ENCODE assay signal across 8 cellular contexts in the genomic region with DNA sequence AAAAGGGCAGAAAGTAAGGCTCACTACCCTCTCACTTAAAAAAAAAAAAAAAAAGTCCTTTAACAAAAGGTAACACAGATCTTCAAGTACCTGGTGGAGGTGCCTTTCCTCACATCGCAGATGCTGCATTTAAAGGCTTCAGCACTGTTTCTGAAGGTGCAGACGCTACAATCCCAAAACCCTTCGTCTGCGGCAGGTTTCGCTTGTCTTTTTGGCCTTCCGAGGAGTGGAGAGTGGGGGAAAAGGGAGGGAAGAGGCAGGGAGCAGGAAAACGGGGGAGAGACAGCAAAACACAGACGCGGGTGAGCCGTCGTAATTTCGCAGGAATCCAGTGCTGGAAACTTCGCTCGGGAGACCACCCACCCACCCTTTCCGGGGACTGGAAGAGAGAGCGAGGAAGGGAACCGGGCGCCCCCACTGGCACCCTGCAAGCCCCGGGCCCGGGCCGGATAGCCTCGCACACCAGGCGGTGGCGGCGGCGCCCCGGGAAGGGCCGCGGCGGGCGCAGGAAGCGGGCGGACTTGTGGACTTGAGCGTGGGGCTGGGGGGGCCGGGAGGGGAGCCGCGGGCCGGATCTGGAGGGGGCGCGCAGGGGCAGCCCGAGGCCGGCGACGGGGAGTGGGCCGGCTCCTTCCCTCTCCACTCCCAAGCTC. TPM values are rescaled to one million over a fixed set of nuclear protein-coding genes. Genes with fewer than 3 reads are reported as not detected.
A peak's percentile ranks its signal among the peaks of the same experiment; 100 is the strongest.
DNase-seq lines count a peak whose midpoint lies in the region; ATAC-seq, FAIRE-seq and TF ChIP-seq lines count a peak whose summit lies in the region.

Gene RYBP, minus strand, starts transcription at position 216 of the 653 bp plus-strand sequence.

- in situ Hi-C loops in GM12878 (cut with MboI) = no loop called here

- H3K27ac ChIP-seq in Peyer's patch = peak within 1 kb of the TSS; percentile 81 to 96 (median 87)
- H3K27ac ChIP-seq in GM12878 (ENCODE audit: control insufficient read depth, insufficient read depth) = peak within 1 kb of the TSS; percentile 67
- peak within 1 kb of the TSS; percentile 81 for H3K27ac ChIP-seq in skeletal muscle tissue (ENCODE audit: low read depth, low read length)

- CTCF ChIA-PET in GM12878 (lab: Yijun Ruan, JAX) = interaction anchor here (0.9 to 1.2 kb wide), 2 partner anchors 77 to 496 kb away, joined by 3 read pairs; no protein-coding TSS in a partner anchor

- no peaks in the 10 kb centered on the region for H3K27me3 ChIP-seq in Peyer's patch
- no peaks in the 10 kb centered on the region for H3K27me3 ChIP-seq in GM12878 (replicated peaks in 1 of 2; ENCODE audit: control insufficient read depth in 2 of 2, insufficient read depth in 2 of 2, low read length in 1 of 2)
- peaks cover 0 to 3% (median 0%) of the 10 kb centered on the region in 3 donors for H3K27me3 ChIP-seq in skeletal muscle tissue (ENCODE audit: control insufficient read depth in 3 of 3, insufficient read depth in 3 of 3, low read length in 3 of 3)

- H3K4me1 ChIP-seq in Peyer's patch = peaks cover 0 to 22% (median 0%) of the 10 kb centered on the region in 4 donors
- H3K4me1 ChIP-seq in GM12878 (ENCODE audit: control insufficient read depth, insufficient read depth, low read length) = peaks cover 6% of the 10 kb centered on the region; the same call in 1 of the 2 replicates
- H3K4me1 ChIP-seq in skeletal muscle tissue (ENCODE audit: control insufficient read depth in 3 of 3, insufficient read depth in 3 of 3, low read length in 3 of 3) = peaks cover 4 to 9% (median 7%) of the 10 kb centered on the region in 3 donors

- no peaks in the 10 kb centered on the region; the same call in 1 of the 2 replicates for H4K20me1 ChIP-seq in GM12878 (ENCODE audit: control insufficient read depth, insufficient read depth)

- no TSS peak for BruUV-seq in GM12878 (replicated peaks; lab: Mats Ljungman, UMichigan)

- H3K4me3 ChIP-seq in Peyer's patch (peak within 1 kb of the TSS; percentile 79 to 92 (median 81)), GM12878 (peak within 1 kb of the TSS; percentile 95), skeletal muscle tissue (ENCODE audit: low read length in 3 of 3) (peak within 1 kb of the TSS; percentile 75 to 95 (median 83))

- peak; percentile 17 for DNase-seq in stimulated activated CD4-positive, alpha-beta T cell treated with anti-CD3 and anti-CD28 coated beads, Interleukin-2, amount 100 ng/mL, for 4 hours (ENCODE audit: low read depth)
- no peak for DNase-seq in stimulated activated CD4-positive, alpha-beta T cell treated with anti-CD3 and anti-CD28 coated beads, Interleukin-15, amount 100 ng/mL, for 24 hours
- peak in 1 of 3 donors; percentile 20 for DNase-seq in Peyer's patch
- no peak for DNase-seq in GM12878 (ENCODE audit: low read depth, low spot score)
- peak; percentile 32 for DNase-seq in iPS-NIHi11 (ENCODE audit: low spot score)
- no peak for DNase-seq in DMS153 (lab: John Stamatoyannopoulos, UW)

- peak within 1 kb of the TSS; percentile 59 for H2AFZ ChIP-seq in GM12878 (ENCODE audit: control insufficient read depth, low read depth, low read length)

- H3K79me2 ChIP-seq in GM12878 (ENCODE audit: control insufficient read depth, insufficient read depth, low read length) = peaks cover 50% of the 10 kb centered on the region

- SMC1A ChIA-PET in GM12878 (lab: Charles Lee; ENCODE audit: uncharacterized antibody, unreplicated experiment) = interaction anchor here (0.9 to 1.0 kb wide), 2 partner anchors 18 to 72 kb away, joined by 3 read pairs; no protein-coding TSS in a partner anchor

- POLR2A ChIA-PET in GM12878 (lab: Charles Lee) = interaction anchor here (0.6 to 1.5 kb wide), 2 partner anchors 26 to 372 kb away, joined by 3 read pairs; no protein-coding TSS in a partner anchor

- WGBS in GM12878 (ENCODE audit: insufficient coverage, insufficient replicate concordance, low lambda C conversion rate, missing lambda C conversion rate) = under 1% methylated on average over 29 of the region's 45 CpGs

- TF ChIP-seq RAD21 in GM12878 (IDR thresholded peaks at IDR 0.05; ENCODE audit: insufficient read depth, low read depth, low read length) = peak; percentile 25; the same call in 1 of the 2 replicates

- peak; percentile 25 for ATAC-seq in HG02973 (IDR thresholded peaks at IDR 0.05; ENCODE audit: unreplicated experiment)
- peak; percentile 63 for ATAC-seq in GM12878

- RAD21 ChIA-PET in GM12878 (lab: Charles Lee; ENCODE audit: unreplicated experiment) = interaction anchor here (0.6 to 1.0 kb wide), 2 partner anchors 71 to 89 kb away, joined by 3 read pairs; no protein-coding TSS in a partner anchor

- peak within 1 kb of the TSS; percentile 82 for H3K4me2 ChIP-seq in GM12878 (ENCODE audit: control insufficient read depth, insufficient read depth)

- no peak for FAIRE-seq in GM12878 (lab: Jason Lieb, UNC)

- H3K36me3 ChIP-seq in Peyer's patch (no peaks in the 10 kb centered on the region), GM12878 (ENCODE audit: control insufficient read depth in 2 of 2, insufficient read depth in 2 of 2, low read length in 1 of 2) (no peaks in the 10 kb centered on the region), skeletal muscle tissue (ENCODE audit: control insufficient read depth in 3 of 3, insufficient read depth in 3 of 3, low read length in 3 of 3) (no peaks in the 10 kb centered on the region)

- no peak for TF ChIP-seq EP300 in GM12878 (IDR thresholded peaks at IDR 0.05; ENCODE audit: borderline replicate concordance in 1 of 2, control insufficient read depth in 1 of 2, low read depth in 2 of 2, low read length in 2 of 2)

- TF ChIP-seq POLR2A in Peyer's patch (IDR thresholded peaks at IDR 0.05) (peak in 1 of 2 donors; percentile 13), GM12878 (IDR thresholded peaks at IDR 0.05; ENCODE audit: low read depth, low read length) (peak; percentile 74)

- H3K9ac ChIP-seq in GM12878 (ENCODE audit: control insufficient read depth, insufficient read depth, low read length) (peak within 1 kb of the TSS; percentile 84), skeletal muscle tissue (ENCODE audit: low read depth in 1 of 3, low read length in 3 of 3) (peak within 1 kb of the TSS; percentile 92 to 93 (median 93))

- intact Hi-C loops in GM12878 (cut with micrococcal nuclease; ENCODE audit: unreplicated experiment) = loop anchor here (1.0 to 10.0 kb wide), 5 partner anchors 19 to 572 kb away; no protein-coding TSS in a partner anchor

- H3K9me3 ChIP-seq in Peyer's patch (no peaks in the 10 kb centered on the region), GM12878 (replicated peaks; ENCODE audit: control insufficient read depth, insufficient read depth, low read length) (no peaks in the 10 kb centered on the region), skeletal muscle tissue (ENCODE audit: control insufficient read depth in 3 of 3, low read length in 3 of 3) (no peaks in the 10 kb centered on the region)

- TF ChIP-seq CTCF in Peyer's patch (IDR thresholded peaks at IDR 0.05) = peak in 3 of 6 experiments; percentile 13 to 21 (median 16)
- no peak; a peak in 2 of 6 replicates for TF ChIP-seq CTCF in GM12878 (IDR thresholded peaks at IDR 0.05 in 2 of 3, conservative IDR thresholded peaks at IDR 0.05 in 1 of 3; ENCODE audit: control insufficient read depth in 2 of 3, extremely low read depth in 1 of 3, insufficient read depth in 1 of 3, low read depth in 3 of 3, low read length in 3 of 3)

TF ChIP-seq in GM12878, 131 proteins besides CTCF, POLR2A, EP300 and RAD21 (continues in another document):
- peak; percentile 35 for TF ChIP-seq IKZF1 (conservative IDR thresholded peaks at IDR 0.05)
- peak; percentile 57; the same call in 1 of the 2 replicates for TF ChIP-seq NKRF (conservative IDR thresholded peaks at IDR 0.05)

RNA-seq across cellular contexts. Expression of gene RYBP, which starts in this region (rescaled TPM):
- total RNA-seq in Peyer's patch (10 to 100 TPM in 1 of 4 donors, 1 to 10 TPM in 3; 7.9 to 11.6 (median 9.6) TPM), GM12878 (2014; rRNA removed) (3.7 and 4.1 TPM in 2 replicates), GM12878 (2014; rRNA removed; fragmentation: Illumina TruSeq; extraction: Trizol) (6.6 and 6.8 TPM in 2 replicates), GM12878 (2021) (6.3 and 6.9 TPM in 2 replicates), skeletal muscle tissue (9.9 TPM)
- total RNA-seq in GM12878 (2013; cell fraction: nucleolus; rRNA removed) = 19.3 and 19.4 TPM in 2 replicates
- polyA plus RNA-seq in GM12878 (2011; ENCODE audit: low read depth) = 4.0 TPM
- polyA plus RNA-seq in GM12878 (2011; rRNA removed) (14.4 and 18.1 TPM in 2 replicates), GM12878 (2014; fragmentation: Illumina TruSeq; extraction: Trizol) (8.8 and 9.3 TPM in 2 replicates), GM12878 (2014; fragmentation: Nextera tagmentation; extraction: Ambion mirVana) (1 to 10 TPM; 2.4 to 3.3 TPM), GM12878 (2014; rRNA removed) (3.8 and 4.4 TPM in 2 replicates), GM12878 (2016; fragmentation: Nextera tagmentation; extraction: Ambion mirVana) (1 to 10 TPM; 1.2 to 1.3 TPM)
- polyA plus RNA-seq in GM12878 (2011; cell fraction: cytosol; rRNA removed) = 4.8 and 6.7 TPM in 2 replicates
- 7.5 TPM in 2 replicates for polyA plus RNA-seq in GM12878 (2011; cell fraction: nucleus; rRNA removed)
- 6.3 and 9.8 TPM in 2 replicates for polyA plus RNA-seq in GM12878 (2012)
- 8.2 and 11.0 TPM in 2 replicates for polyA minus RNA-seq in GM12878 (2011; rRNA and poly(A)+ RNA removed)
- 4.9 and 5.8 TPM in 2 replicates for polyA minus RNA-seq in GM12878 (2011; cell fraction: cytosol; rRNA and poly(A)+ RNA removed)
- 7.7 and 9.3 TPM in 2 replicates for polyA minus RNA-seq in GM12878 (2011; cell fraction: nucleus; rRNA and poly(A)+ RNA removed)

Comparison
In these comparisons a context has a peak if more than half of its experiments do, and no peak if none do; other contexts are left out.
1. DNase-seq: peak in stimulated activated CD4-positive, alpha-beta T cell treated with anti-CD3 and anti-CD28 coated beads, Interleukin-2, amount 100 ng/mL, for 4 hours (single experiment) and iPS-NIHi11 (single experiment); none in stimulated activated CD4-positive, alpha-beta T cell treated with anti-CD3 and anti-CD28 coated beads, Interleukin-15, amount 100 ng/mL, for 24 hours (single experiment), GM12878 (single experiment) and DMS153 (single experiment).
2. Peak in every context shown above with its lines, with median percentiles within 50 percentile points of each other: H3K27ac ChIP-seq and H3K4me3 ChIP-seq.